1 cellular context compared by ENCODE assay signal in genomic region chr3:134527037-134527436, GRCh38.
TF ChIP-seq lines count a peak whose summit lies in the region.

No MANE protein-coding gene starts in this region.

TF ChIP-seq in H1, 55 proteins besides CTCF, POLR2A, EP300 and RAD21 (continued from another document):
- TF ChIP-seq SIN3A (conservative IDR thresholded peaks at IDR 0.05 in 1 of 2, IDR thresholded peaks at IDR 0.05 in 1 of 2; ENCODE audit: low read depth in 1 of 2, low read length in 2 of 2) = no peak
